ENCODE assay signal across 20 cellular contexts in genomic region chr1:246199086-246199485, GRCh38.
DNase-seq lines count a peak whose midpoint lies in the region; ATAC-seq lines count a peak whose summit lies in the region.
"Had no signal": no experiment of that assay in that cellular context is flagged by ENCODE, and none has a peak within 500 bp of the region (broad histone marks: within the 10 kb centered on the region; RNA-seq: fewer than 3 reads in every experiment).

No MANE protein-coding gene starts in this region.

- no peaks in the 10 kb centered on the region for H3K9me3 ChIP-seq in neuronal stem cell (replicated peaks in 1 of 2; ENCODE audit: control insufficient read depth in 2 of 2, insufficient read depth in 1 of 2, low read depth in 1 of 2, low read length in 2 of 2)
- H3K9me3 ChIP-seq: left ventricle myocardium inferior had no signal

- no peak overlapping the region for H2AK5ac ChIP-seq in neuronal stem cell (ENCODE audit: low read depth, low read length)

- H2BK12ac ChIP-seq in neuronal stem cell (ENCODE audit: low read length): no peak overlapping the region

- no peaks in the 10 kb centered on the region for H3K27me3 ChIP-seq in neuronal stem cell (ENCODE audit: control insufficient read depth in 3 of 3, insufficient read depth in 3 of 3, low read depth in 1 of 3, low read length in 3 of 3)

- H2BK15ac ChIP-seq in neuronal stem cell (ENCODE audit: low read length): no peak overlapping the region

- H2BK120ac ChIP-seq in neuronal stem cell (ENCODE audit: low read depth, low read length): no peak overlapping the region

- H3K14ac ChIP-seq in neuronal stem cell (ENCODE audit: low read length): no peak overlapping the region

- no peaks in the 10 kb centered on the region for H3K36me3 ChIP-seq in neuronal stem cell (replicated peaks in 1 of 2; ENCODE audit: control insufficient read depth in 2 of 2, insufficient read depth in 2 of 2, low read length in 2 of 2)
- H3K36me3 ChIP-seq: left ventricle myocardium inferior had no signal

- no CpG with 5 or more reads among the region's 2 CpGs for WGBS in neuronal stem cell (ENCODE audit: extremely low coverage in 2 of 2, insufficient read length in 2 of 2, insufficient replicate concordance in 1 of 2), 2 donors

- H3K4me1 ChIP-seq in neuronal stem cell (ENCODE audit: control insufficient read depth in 2 of 2, insufficient read depth in 1 of 2, low read depth in 1 of 2, low read length in 2 of 2): no peaks in the 10 kb centered on the region

- H3K27ac ChIP-seq in neuronal stem cell (replicated peaks; ENCODE audit: low read length): no peak overlapping the region
- H3K27ac ChIP-seq: C4-2B, left ventricle myocardium inferior had no signal

- no peak overlapping the region for H3K4ac ChIP-seq in neuronal stem cell (ENCODE audit: low read length)

- H3K9ac ChIP-seq in neuronal stem cell (ENCODE audit: low read depth, low read length, poor library complexity): no peak overlapping the region

- no peak overlapping the region for H3K4me2 ChIP-seq in neuronal stem cell (ENCODE audit: insufficient read depth, low read length, poor library complexity, severe bottlenecking)

- H3K4me3 ChIP-seq in neuronal stem cell (ENCODE audit: low read length in 2 of 2): no peak overlapping the region
- H3K4me3 ChIP-seq: GM12878, left ventricle myocardium inferior had no signal

- H2AFZ ChIP-seq in neuronal stem cell (ENCODE audit: low read length): no peak overlapping the region

- ATAC-seq in HG03460 (IDR thresholded peaks at IDR 0.05; ENCODE audit: unreplicated experiment): no peak
- ATAC-seq in HG03108 (IDR thresholded peaks at IDR 0.05; ENCODE audit: unreplicated experiment): no peak
- ATAC-seq: activated T-helper 17 cell treated with anti-CD3 and anti-CD28 coated beads, Interleukin-2, amount 50 U/mL, for 72 hours; esophagus mucosa; GM12878; natural killer cell had no signal

- DNase-seq in EH (ENCODE audit: low read depth) (peak; percentile 22), NCI-H1694 treated with DMSO at 0.1 percent for 48 hours (lab: John Stamatoyannopoulos, UW) (peak; percentile 34), T1000 (lab: John Stamatoyannopoulos, UW) (peak; percentile 42), myocyte (ENCODE audit: low read depth) (peak; percentile 43), neuronal stem cell (ENCODE audit: low spot score) (no peak)
- DNase-seq: activated CD4-positive, alpha-beta memory T cell treated with anti-CD3 and anti-CD28 coated beads, Interleukin-2, amount 10 ng/mL, durations not matched to agents 7 days and 5 days; amygdala; cortex of kidney; HFFc6; left ventricle myocardium inferior; natural killer cell; SIG-M5; stimulated activated CD4-positive, alpha-beta T cell treated with anti-CD3 and anti-CD28 coated beads, Interleukin-2, amount 100 ng/mL, for 24 hours; stimulated activated CD8-positive, alpha-beta memory T cell treated with anti-CD3 and anti-CD28 coated beads, Interleukin-4, amount 100 ng/mL, for 48 hours had no signal

- no peaks in the 10 kb centered on the region for H3K79me1 ChIP-seq in neuronal stem cell (ENCODE audit: low read depth, low read length)

- no peak overlapping the region for H3K23ac ChIP-seq in neuronal stem cell (ENCODE audit: low read depth, low read length, poor library complexity)

- H4K91ac ChIP-seq in neuronal stem cell (ENCODE audit: low read depth, low read length, poor library complexity): no peak overlapping the region

- no peak overlapping the region for H4K8ac ChIP-seq in neuronal stem cell (ENCODE audit: low read depth, low read length)

- H2BK5ac ChIP-seq in neuronal stem cell (ENCODE audit: low read length): no peak overlapping the region

- H3K18ac ChIP-seq in neuronal stem cell (ENCODE audit: low read length): no peak overlapping the region
